In genomic region chr20:20547221-20547875, GRCh38 we compare ENCODE assay signal across 12 cellular contexts.
DNase-seq lines count a peak whose midpoint lies in the region; ATAC-seq, FAIRE-seq and TF ChIP-seq lines count a peak whose summit lies in the region.
"Had no signal": no experiment of that assay in that cellular context is flagged by ENCODE, and none has a peak within 500 bp of the region (broad histone marks: within the 10 kb centered on the region; RNA-seq: fewer than 3 reads in every experiment).

No MANE protein-coding gene starts in this region.

- H3K4me3 ChIP-seq in small intestine (ENCODE audit: low read depth in 1 of 2, low read length in 2 of 2) (no peak overlapping the region), kidney (ENCODE audit: low read length in 2 of 2) (no peak overlapping the region)

- H3K9me3 ChIP-seq in small intestine (ENCODE audit: control insufficient read depth, low read depth) (no peaks in the 10 kb centered on the region), kidney (ENCODE audit: control insufficient read depth in 1 of 2, low read length in 2 of 2) (no peaks in the 10 kb centered on the region)

- peak overlapping the region in 1 of 2 donors; percentile 31 for H3K4me3 Mint-ChIP-seq in effector memory CD8-positive, alpha-beta T cell
- H3K4me3 Mint-ChIP-seq: endodermal cell had no signal

- peak overlapping the region; percentile 55 to 76 for H3K27ac Mint-ChIP-seq in effector memory CD8-positive, alpha-beta T cell
- H3K27ac Mint-ChIP-seq: endodermal cell had no signal

- H3K4me1 ChIP-seq in small intestine (ENCODE audit: control insufficient read depth in 2 of 2, insufficient read depth in 1 of 2, low read depth in 1 of 2, low read length in 1 of 2) = peaks cover 4 to 10% of the 10 kb centered on the region in 2 donors
- H3K4me1 ChIP-seq in kidney (ENCODE audit: control insufficient read depth in 1 of 2, insufficient read depth in 1 of 2, low read depth in 1 of 2, low read length in 2 of 2) = no peaks in the 10 kb centered on the region

- FAIRE-seq in small intestine (lab: Jason Lieb, UNC) = no peak
- no peak for FAIRE-seq in kidney (lab: Jason Lieb, UNC)
- FAIRE-seq: H1 had no signal

- H3K9ac ChIP-seq in kidney (ENCODE audit: low read length in 2 of 2) = no peak overlapping the region

- H3K27ac ChIP-seq in small intestine (ENCODE audit: low read depth in 1 of 2, low read length in 1 of 2) = no peak overlapping the region
- no peak overlapping the region for H3K27ac ChIP-seq in kidney (ENCODE audit: low read depth in 2 of 2, low read length in 2 of 2)
- no peak overlapping the region for H3K27ac ChIP-seq in caudate nucleus (ENCODE audit: low read depth, low read length)

- no peaks in the 10 kb centered on the region for H3K27me3 ChIP-seq in small intestine (ENCODE audit: control insufficient read depth in 2 of 2, insufficient read depth in 2 of 2, low read length in 2 of 2)

- no peak for DNase-seq in activated CD4-positive, CD25-positive, alpha-beta regulatory T cell (lab: John Stamatoyannopoulos, UW)
- DNase-seq in NAMALWA (ENCODE audit: low spot score) (peak; percentile 67), small intestine (peak; percentile 84), kidney (no peak), caudate nucleus (lab: John Stamatoyannopoulos, UW) (no peak)
- no peak for DNase-seq in effector memory CD8-positive, alpha-beta T cell
- no peak for DNase-seq in stimulated activated CD4-positive, alpha-beta T cell treated with anti-CD3 and anti-CD28 coated beads, Interleukin-4, amount 100 ng/mL, for 24 hours
- DNase-seq: activated gamma-delta T cell, endodermal cell, left cardiac atrium had no signal

- ATAC-seq in activated CD4-positive, CD25-positive, alpha-beta regulatory T cell treated with anti-CD3 and anti-CD28 coated beads, Interleukin-2, amount 50 U/mL, for 24 hours = peak; percentile 58 to 69
- peak; percentile 21 for ATAC-seq in effector memory CD8-positive, alpha-beta T cell (replicated peaks)

- peaks cover 19% of the 10 kb centered on the region for H3K36me3 Mint-ChIP-seq in effector memory CD8-positive, alpha-beta T cell (ENCODE audit: insufficient read depth)

- H3K36me3 ChIP-seq in small intestine (ENCODE audit: control insufficient read depth in 2 of 2, insufficient read depth in 2 of 2, low read length in 2 of 2) = peaks cover 0 to 3% of the 10 kb centered on the region in 2 donors
- H3K36me3 ChIP-seq in kidney (ENCODE audit: control insufficient read depth in 1 of 2, insufficient read depth in 2 of 2, low read length in 2 of 2) = peaks cover 0 to 2% of the 10 kb centered on the region in 2 donors

- no peaks in the 10 kb centered on the region for H3K27me3 Mint-ChIP-seq in effector memory CD8-positive, alpha-beta T cell

- no peaks in the 10 kb centered on the region for H3K9me3 Mint-ChIP-seq in effector memory CD8-positive, alpha-beta T cell
- H3K9me3 Mint-ChIP-seq: endodermal cell had no signal

- WGBS in small intestine, 3 donors = 42 to 57% (median 54%) methylated on average over 5 of the region's 5 CpGs

- no peak for TF ChIP-seq CTCF in kidney (IDR thresholded peaks at IDR 0.05; ENCODE audit: borderline replicate concordance, extremely low read depth, insufficient read depth)

- intact Hi-C loops in kidney (cut with DNase I) = no loop called here

- peaks cover 8 to 17% of the 10 kb centered on the region in 2 donors for H3K4me1 Mint-ChIP-seq in effector memory CD8-positive, alpha-beta T cell (ENCODE audit: low read depth in 2 of 2)

Comparison
In these comparisons a context has a peak if more than half of its experiments do, and no peak if none do; other contexts are left out.
1. DNase-seq: peak in NAMALWA (single experiment) and small intestine (single experiment); none in activated CD4-positive, CD25-positive, alpha-beta regulatory T cell (0 of 4), effector memory CD8-positive, alpha-beta T cell (0 of 3), kidney (single experiment), caudate nucleus (0 of 61) and stimulated activated CD4-positive, alpha-beta T cell treated with anti-CD3 and anti-CD28 coated beads, Interleukin-4, amount 100 ng/mL, for 24 hours (single experiment).